1 cellular context compared by ENCODE assay signal in the genomic region with DNA sequence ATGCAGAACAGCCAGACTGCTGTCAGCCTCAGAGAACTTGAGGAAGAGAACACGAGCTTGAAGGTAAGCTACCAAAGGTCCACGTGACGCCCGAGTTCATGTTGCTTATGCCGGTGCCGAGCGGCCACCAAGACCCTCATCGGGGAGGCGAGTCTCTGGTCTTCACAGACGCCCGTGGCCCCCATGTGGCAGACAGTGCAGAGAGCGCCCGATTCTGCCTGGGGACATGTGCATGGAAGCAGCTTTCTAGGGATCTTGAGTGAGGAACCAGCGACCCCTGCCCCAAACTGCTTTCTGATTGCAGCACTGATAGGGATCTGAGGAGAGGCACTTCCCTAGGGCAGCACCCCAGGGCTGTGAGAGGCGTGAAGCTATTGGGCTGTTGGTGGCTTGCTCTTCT.
TF ChIP-seq lines count a peak whose summit lies in the region.

No MANE protein-coding gene starts in this region.

TF ChIP-seq in H1, 55 proteins besides CTCF, POLR2A, EP300 and RAD21:
- TF ChIP-seq SUZ12 (IDR thresholded peaks at IDR 0.05; ENCODE audit: low read length) = no peak
- TF ChIP-seq POU5F1 (IDR thresholded peaks at IDR 0.05; ENCODE audit: low read depth, low read length) = no peak
- TF ChIP-seq BCL11A (IDR thresholded peaks at IDR 0.05; ENCODE audit: low read depth in 2 of 2, low read length in 2 of 2) = no peak
